Comparison of ENCODE assay signal across 9 cellular contexts in genomic region chr6:107820571-107821261, GRCh38. TPM values are rescaled to one million over a fixed set of nuclear protein-coding genes. Genes with fewer than 3 reads are reported as not detected.
DNase-seq lines count a peak whose midpoint lies in the region; ATAC-seq, FAIRE-seq and TF ChIP-seq lines count a peak whose summit lies in the region.
"Had no signal": no experiment of that assay in that cellular context is flagged by ENCODE, and none has a peak within 500 bp of the region (broad histone marks: within the 10 kb centered on the region; RNA-seq: fewer than 3 reads in every experiment).

No MANE protein-coding gene starts in this region.

- peaks cover 1% of the 10 kb centered on the region for H3K9me3 Mint-ChIP-seq in activated naive CD8-positive, alpha-beta T cell treated with anti-CD3 and anti-CD28 coated beads for 36 hours

- H3K9me3 ChIP-seq in kidney (ENCODE audit: control insufficient read depth in 1 of 2, low read length in 2 of 2): no peaks in the 10 kb centered on the region

- intact Hi-C loops in kidney (cut with DNase I): no loop called here

- no peak for ATAC-seq in HG03378 (IDR thresholded peaks at IDR 0.05; ENCODE audit: unreplicated experiment)
- no peak for ATAC-seq in HG03520 (IDR thresholded peaks at IDR 0.05; ENCODE audit: unreplicated experiment)

- peak overlapping the region; percentile 81 for H3K4me3 Mint-ChIP-seq in activated naive CD8-positive, alpha-beta T cell treated with anti-CD3 and anti-CD28 coated beads for 36 hours

- TF ChIP-seq CTCF in kidney (IDR thresholded peaks at IDR 0.05; ENCODE audit: borderline replicate concordance, extremely low read depth, insufficient read depth) (no peak), D721Med (IDR thresholded peaks at IDR 0.05; ENCODE audit: insufficient read depth, missing control alignments) (no peak)

- H3K4me3 ChIP-seq in kidney (ENCODE audit: low read length in 2 of 2): peak overlapping the region; percentile 39 to 56
- H3K4me3 ChIP-seq: cardiac muscle cell had no signal

- H3K36me3 ChIP-seq in kidney (ENCODE audit: control insufficient read depth in 1 of 2, insufficient read depth in 2 of 2, low read length in 2 of 2): no peaks in the 10 kb centered on the region
- H3K36me3 ChIP-seq: cardiac muscle cell had no signal

- peaks cover 8 to 14% of the 10 kb centered on the region in 2 donors for H3K4me1 ChIP-seq in kidney (ENCODE audit: control insufficient read depth in 1 of 2, insufficient read depth in 1 of 2, low read depth in 1 of 2, low read length in 2 of 2)

- no peak for FAIRE-seq in kidney (lab: Jason Lieb, UNC)
- FAIRE-seq in D721Med (lab: Jason Lieb, UNC): no peak

- no peak overlapping the region for H3K9ac ChIP-seq in kidney (ENCODE audit: low read length in 2 of 2)

- no peaks in the 10 kb centered on the region for H3K27me3 Mint-ChIP-seq in activated naive CD8-positive, alpha-beta T cell treated with anti-CD3 and anti-CD28 coated beads for 36 hours

- H3K27ac Mint-ChIP-seq in activated naive CD8-positive, alpha-beta T cell treated with anti-CD3 and anti-CD28 coated beads for 36 hours: peak overlapping the region; percentile 97

- H3K36me3 Mint-ChIP-seq in activated naive CD8-positive, alpha-beta T cell treated with anti-CD3 and anti-CD28 coated beads for 36 hours: peaks cover 5% of the 10 kb centered on the region

- H3K4me1 Mint-ChIP-seq in activated naive CD8-positive, alpha-beta T cell treated with anti-CD3 and anti-CD28 coated beads for 36 hours: peaks cover 87% of the 10 kb centered on the region

- DNase-seq in ELR (ENCODE audit: low read depth): peak; percentile 14
- peak; percentile 77 for DNase-seq in NCI-H748 treated with DMSO at 0.1 percent for 48 hours (lab: John Stamatoyannopoulos, UW)
- DNase-seq in activated naive CD8-positive, alpha-beta T cell treated with anti-CD3 and anti-CD28 coated beads for 36 hours: peak; percentile 47
- no peak for DNase-seq in kidney
- peak; percentile 15 for DNase-seq in stimulated activated CD8-positive, alpha-beta memory T cell treated with anti-CD3 and anti-CD28 coated beads, Interleukin-12 subunit alpha, Interleukin-12 subunit beta, amount 100 ng/mL, for 4 hours (ENCODE audit: low read depth)
- no peak for DNase-seq in D721Med (ENCODE audit: insufficient read length, low spot score)

- H3K27ac ChIP-seq in kidney (ENCODE audit: low read depth in 2 of 2, low read length in 2 of 2): no peak overlapping the region
- H3K27ac ChIP-seq: cardiac muscle cell had no signal

RNA-seq across cellular contexts. Expression of gene SCML4, which starts 3.4 kb away (rescaled TPM):
- total RNA-seq in activated naive CD8-positive, alpha-beta T cell treated with anti-CD3 and anti-CD28 coated beads for 36 hours: 10 to 100 TPM; 15.3 to 16.3 TPM
- 5.4 TPM for total RNA-seq in kidney
- 0.22 TPM for polyA plus RNA-seq in kidney (ENCODE audit: insufficient read depth, low read depth, low replicate concordance)
- total RNA-seq: cardiac muscle cell had no signal
- polyA plus RNA-seq: cardiac muscle cell had no signal

Comparison
In these comparisons a context has a peak if more than half of its experiments do, and no peak if none do; other contexts are left out.
1. DNase-seq: peak in ELR (single experiment), NCI-H748 treated with DMSO at 0.1 percent for 48 hours (single experiment), activated naive CD8-positive, alpha-beta T cell treated with anti-CD3 and anti-CD28 coated beads for 36 hours (single experiment) and stimulated activated CD8-positive, alpha-beta memory T cell treated with anti-CD3 and anti-CD28 coated beads, Interleukin-12 subunit alpha, Interleukin-12 subunit beta, amount 100 ng/mL, for 4 hours (single experiment); none in kidney (single experiment) and D721Med (single experiment).